ENCODE assay signal across 13 cellular contexts in genomic region chr5:80069918-80070318, GRCh38. TPM values are rescaled to one million over a fixed set of nuclear protein-coding genes. Genes with fewer than 3 reads are reported as not detected.
DNase-seq lines count a peak whose midpoint lies in the region; ATAC-seq, FAIRE-seq and TF ChIP-seq lines count a peak whose summit lies in the region.
"Had no signal": no experiment of that assay in that cellular context is flagged by ENCODE, and none has a peak within 500 bp of the region (broad histone marks: within the 10 kb centered on the region; RNA-seq: fewer than 3 reads in every experiment).

No MANE protein-coding gene starts in this region.

- FAIRE-seq in small intestine (lab: Jason Lieb, UNC) = no peak
- FAIRE-seq: astrocyte had no signal

- H3K4me3 ChIP-seq in heart left ventricle = peak overlapping the region in 1 of 12 donors; percentile 10
- H3K4me3 ChIP-seq in small intestine (ENCODE audit: low read depth in 1 of 2, low read length in 2 of 2) = no peak overlapping the region
- H3K4me3 ChIP-seq: tibial artery had no signal

- no peaks in the 10 kb centered on the region for H3K9me3 ChIP-seq in heart left ventricle
- no peaks in the 10 kb centered on the region for H3K9me3 ChIP-seq in small intestine (ENCODE audit: control insufficient read depth, low read depth)
- H3K9me3 ChIP-seq: tibial artery had no signal

- H3K4me1 ChIP-seq in heart left ventricle = peaks cover 0 to 30% (median 14%) of the 10 kb centered on the region in 12 donors
- peaks cover 0 to 4% of the 10 kb centered on the region in 2 donors for H3K4me1 ChIP-seq in small intestine (ENCODE audit: control insufficient read depth in 2 of 2, insufficient read depth in 1 of 2, low read depth in 1 of 2, low read length in 1 of 2)
- H3K4me1 ChIP-seq: tibial artery had no signal

- no peak for TF ChIP-seq CTCF in heart left ventricle (IDR thresholded peaks at IDR 0.05)

- DNase-seq in NCI-H1694 (lab: John Stamatoyannopoulos, UW) (peak; percentile 63), NCI-H1694 treated with DMSO at 0.1 percent for 48 hours (lab: John Stamatoyannopoulos, UW) (no peak), NCI-H524 treated with DMSO at 0.1 percent for 48 hours (lab: John Stamatoyannopoulos, UW) (peak; percentile 55), heart left ventricle (peak in 3 of 5 donors; percentile 45 to 64 (median 57)), small intestine (peak; percentile 18), DMS79 (lab: John Stamatoyannopoulos, UW) (no peak)
- DNase-seq in stimulated activated CD4-positive, alpha-beta T cell treated with anti-CD3 and anti-CD28 coated beads, Interleukin-4, amount 100 ng/mL, for 4 hours = no peak
- DNase-seq: 8988T, NCI-H1105, RPMI8226, tibial artery had no signal

- WGBS in heart left ventricle, 4 donors = 38 to 42% (median 39%) methylated on average over 3 of the region's 3 CpGs
- WGBS in small intestine, 3 donors = 41 to 46% (median 42%) methylated on average over 3 of the region's 3 CpGs

- H3K27ac ChIP-seq in heart left ventricle (peak overlapping the region in 11 of 12 donors; percentile 6 to 75 (median 55)), small intestine (ENCODE audit: low read depth in 1 of 2, low read length in 1 of 2) (no peak overlapping the region)
- H3K27ac ChIP-seq: tibial artery had no signal

- H3K27me3 ChIP-seq in heart left ventricle (no peaks in the 10 kb centered on the region), small intestine (ENCODE audit: control insufficient read depth in 2 of 2, insufficient read depth in 2 of 2, low read length in 2 of 2) (no peaks in the 10 kb centered on the region)
- H3K27me3 ChIP-seq: tibial artery had no signal

- H3K36me3 ChIP-seq in heart left ventricle (peaks cover 0 to 73% (median 6%) of the 10 kb centered on the region in 9 donors), small intestine (ENCODE audit: control insufficient read depth in 2 of 2, insufficient read depth in 2 of 2, low read length in 2 of 2) (no peaks in the 10 kb centered on the region)
- H3K36me3 ChIP-seq: tibial artery had no signal

- ATAC-seq in heart left ventricle (peak in 3 of 4 donors; percentile 55 to 81 (median 77)), GM21737 (IDR thresholded peaks at IDR 0.05; ENCODE audit: unreplicated experiment) (no peak)

- intact Hi-C loops in heart left ventricle (cut with DNase I) = loop anchor here in 2 of 10 donors (10.0 kb wide), 2 partner anchors 105 to 835 kb away; partner anchors contain the start of gene JMY (in 1 of the 2)

- TF ChIP-seq POLR2A in heart left ventricle (IDR thresholded peaks at IDR 0.05) = no peak

RNA-seq across cellular contexts. Expression of gene THBS4, which starts 34.8 kb away (rescaled TPM):
- total RNA-seq in heart left ventricle = 100 to 1,000 TPM in 4 of 9 donors, 10 to 100 TPM in 5; 46.1 to 266 (median 79.9) TPM
- polyA plus RNA-seq in heart left ventricle (10 to 100 TPM; 38.6 to 46.2 TPM), small intestine (1 to 10 TPM in 2 of 3 donors, not detected in 1; 1.4 to 3.3 TPM)

Comparison
In these comparisons a context has a peak if more than half of its experiments do, and no peak if none do; other contexts are left out.
1. DNase-seq: peak in NCI-H1694 (single experiment), NCI-H524 treated with DMSO at 0.1 percent for 48 hours (single experiment), heart left ventricle (3 of 5) and small intestine (single experiment); none in NCI-H1694 treated with DMSO at 0.1 percent for 48 hours (single experiment), stimulated activated CD4-positive, alpha-beta T cell treated with anti-CD3 and anti-CD28 coated beads, Interleukin-4, amount 100 ng/mL, for 4 hours (0 of 2) and DMS79 (single experiment).
2. H3K27ac ChIP-seq: peak in heart left ventricle (11 of 12); none in small intestine (0 of 2).
3. RNA of gene THBS4, which starts 34.8 kb away (polyA plus RNA-seq): 38.6 to 46.2 TPM in heart left ventricle; 1.4 to 3.3 TPM in small intestine; every median in the first group is over 4 times any median in the second.